1 cellular context compared by ENCODE assay signal in the genomic region with DNA sequence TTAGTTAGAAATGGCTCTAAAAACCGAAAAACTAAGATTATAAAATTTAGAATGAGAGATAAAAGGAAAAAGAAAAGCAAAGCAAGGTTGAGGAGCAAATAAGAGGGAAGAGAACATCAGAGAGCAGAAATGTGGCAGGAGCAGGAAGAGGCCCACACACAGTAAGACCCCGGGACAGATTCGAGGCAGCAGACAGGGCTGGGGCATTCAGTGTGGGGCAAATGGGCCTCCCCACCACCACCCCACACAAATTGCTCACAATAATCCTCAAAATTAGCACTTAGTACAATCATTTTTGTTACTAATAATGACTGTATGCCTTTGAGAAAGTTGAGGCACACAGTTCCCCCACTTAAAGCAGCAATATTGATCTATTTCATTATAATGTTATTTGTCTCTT.
TF ChIP-seq lines count a peak whose summit lies in the region.

No MANE protein-coding gene starts in this region.

TF ChIP-seq in IMR-90, 13 proteins besides CTCF, POLR2A, EP300 and RAD21:
- no peak for TF ChIP-seq BHLHE40 (IDR thresholded peaks at IDR 0.05; ENCODE audit: low read depth, low read length)
- TF ChIP-seq SMC3 (IDR thresholded peaks at IDR 0.05; ENCODE audit: low read depth, low read length), result no peak
- TF ChIP-seq, protein P1, sequence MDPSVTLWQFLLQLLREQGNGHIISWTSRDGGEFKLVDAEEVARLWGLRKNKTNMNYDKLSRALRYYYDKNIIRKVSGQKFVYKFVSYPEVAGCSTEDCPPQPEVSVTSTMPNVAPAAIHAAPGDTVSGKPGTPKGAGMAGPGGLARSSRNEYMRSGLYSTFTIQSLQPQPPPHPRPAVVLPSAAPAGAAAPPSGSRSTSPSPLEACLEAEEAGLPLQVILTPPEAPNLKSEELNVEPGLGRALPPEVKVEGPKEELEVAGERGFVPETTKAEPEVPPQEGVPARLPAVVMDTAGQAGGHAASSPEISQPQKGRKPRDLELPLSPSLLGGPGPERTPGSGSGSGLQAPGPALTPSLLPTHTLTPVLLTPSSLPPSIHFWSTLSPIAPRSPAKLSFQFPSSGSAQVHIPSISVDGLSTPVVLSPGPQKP (IDR thresholded peaks at IDR 0.05; ENCODE audit: borderline replicate concordance, low read depth, low read length), result no peak
- no peak for TF ChIP-seq CEBPB (IDR thresholded peaks at IDR 0.05; ENCODE audit: low read depth, low read length)
- TF ChIP-seq, protein P2, sequence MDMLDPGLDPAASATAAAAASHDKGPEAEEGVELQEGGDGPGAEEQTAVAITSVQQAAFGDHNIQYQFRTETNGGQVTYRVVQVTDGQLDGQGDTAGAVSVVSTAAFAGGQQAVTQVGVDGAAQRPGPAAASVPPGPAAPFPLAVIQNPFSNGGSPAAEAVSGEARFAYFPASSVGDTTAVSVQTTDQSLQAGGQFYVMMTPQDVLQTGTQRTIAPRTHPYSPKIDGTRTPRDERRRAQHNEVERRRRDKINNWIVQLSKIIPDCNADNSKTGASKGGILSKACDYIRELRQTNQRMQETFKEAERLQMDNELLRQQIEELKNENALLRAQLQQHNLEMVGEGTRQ (IDR thresholded peaks at IDR 0.05; ENCODE audit: low read depth, low read length), result no peak
- no peak for TF ChIP-seq RFX5 (IDR thresholded peaks at IDR 0.05; ENCODE audit: low read depth, low read length)
- no peak for TF ChIP-seq NFE2L2 (IDR thresholded peaks at IDR 0.05; ENCODE audit: low read depth, low read length)
- no peak for TF ChIP-seq CHD1 (IDR thresholded peaks at IDR 0.05; ENCODE audit: low read depth, low read length)
- no peak for TF ChIP-seq RCOR1 (IDR thresholded peaks at IDR 0.05; ENCODE audit: insufficient replicate concordance, low read length)
- TF ChIP-seq FOS (IDR thresholded peaks at IDR 0.05; ENCODE audit: low read depth, low read length), result no peak
- TF ChIP-seq MAZ (IDR thresholded peaks at IDR 0.05; ENCODE audit: borderline replicate concordance, low read depth, low read length), result no peak
- TF ChIP-seq MXI1 (IDR thresholded peaks at IDR 0.05; ENCODE audit: borderline replicate concordance, low read depth, low read length), result no peak
- no peak for TF ChIP-seq MAFK (IDR thresholded peaks at IDR 0.05; ENCODE audit: low read depth, low read length)
